Comparison of ENCODE assay signal across 3 cellular contexts in the genomic region with DNA sequence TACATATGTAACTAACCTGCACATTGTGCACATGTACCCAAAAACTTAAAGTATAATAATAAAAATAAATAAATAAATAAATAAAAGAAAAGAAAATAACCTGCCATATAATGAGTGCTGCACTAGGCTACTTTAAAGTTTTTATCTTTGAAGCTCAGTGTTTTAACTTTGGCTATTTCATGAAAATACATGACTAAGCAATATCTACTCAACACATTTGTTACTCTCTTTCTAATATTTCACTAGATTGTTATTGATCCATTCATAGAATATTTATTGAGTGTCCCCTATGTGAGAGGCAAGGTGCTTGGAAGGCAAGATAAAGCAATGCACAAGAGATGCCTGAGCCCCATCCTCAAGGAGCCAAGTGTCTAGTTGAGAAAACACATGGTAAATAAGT.
TF ChIP-seq lines count a peak whose summit lies in the region.

No MANE protein-coding gene starts in this region.

TF ChIP-seq in A549, 52 proteins besides CTCF, POLR2A, EP300 and RAD21:
- TF ChIP-seq EHF (CRISPR knock-in tag; IDR thresholded peaks at IDR 0.05) (no peak), NFE2L2 (conservative IDR thresholded peaks at IDR 0.05; ENCODE audit: low read length) (no peak), KDM5A (IDR thresholded peaks at IDR 0.05) (no peak), ZC3H11A (IDR thresholded peaks at IDR 0.05) (no peak), MAFK (IDR thresholded peaks at IDR 0.05; ENCODE audit: partially characterized antibody) (peak; percentile 61), ZFP36 (IDR thresholded peaks at IDR 0.05; ENCODE audit: borderline replicate concordance, partially characterized antibody) (no peak), FOSL2 (IDR thresholded peaks at IDR 0.05) (no peak), FOSL2 (CRISPR knock-in tag; IDR thresholded peaks at IDR 0.05) (no peak)
- TF ChIP-seq, protein P1, sequence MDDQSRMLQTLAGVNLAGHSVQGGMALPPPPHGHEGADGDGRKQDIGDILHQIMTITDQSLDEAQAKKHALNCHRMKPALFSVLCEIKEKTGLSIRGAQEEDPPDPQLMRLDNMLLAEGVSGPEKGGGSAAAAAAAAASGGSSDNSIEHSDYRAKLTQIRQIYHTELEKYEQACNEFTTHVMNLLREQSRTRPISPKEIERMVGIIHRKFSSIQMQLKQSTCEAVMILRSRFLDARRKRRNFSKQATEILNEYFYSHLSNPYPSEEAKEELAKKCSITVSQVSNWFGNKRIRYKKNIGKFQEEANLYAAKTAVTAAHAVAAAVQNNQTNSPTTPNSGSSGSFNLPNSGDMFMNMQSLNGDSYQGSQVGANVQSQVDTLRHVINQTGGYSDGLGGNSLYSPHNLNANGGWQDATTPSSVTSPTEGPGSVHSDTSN (IDR thresholded peaks at IDR 0.05) = no peak

TF ChIP-seq in IMR-90, 13 proteins besides CTCF, POLR2A, EP300 and RAD21:
- TF ChIP-seq NFE2L2 (IDR thresholded peaks at IDR 0.05; ENCODE audit: low read depth, low read length) (no peak; the same call in 1 of the 2 replicates), MAFK (IDR thresholded peaks at IDR 0.05; ENCODE audit: low read depth, low read length) (peak; percentile 43; the same call in 1 of the 2 replicates), CEBPB (IDR thresholded peaks at IDR 0.05; ENCODE audit: low read depth, low read length) (no peak), RFX5 (IDR thresholded peaks at IDR 0.05; ENCODE audit: low read depth, low read length) (no peak)
TF ChIP-seq in IMR-90: peak in this region for 1.

TF ChIP-seq in K562, 482 proteins besides CTCF, POLR2A, EP300 and RAD21:
- TF ChIP-seq BRCA1 (IDR thresholded peaks at IDR 0.05) = no peak
- TF ChIP-seq BRCA1 (CRISPR knock-in tag; IDR thresholded peaks at IDR 0.05) = no peak
- TF ChIP-seq PURB (CRISPR knock-in tag; IDR thresholded peaks at IDR 0.05; ENCODE audit: low read depth) = no peak
- TF ChIP-seq, protein P2, sequence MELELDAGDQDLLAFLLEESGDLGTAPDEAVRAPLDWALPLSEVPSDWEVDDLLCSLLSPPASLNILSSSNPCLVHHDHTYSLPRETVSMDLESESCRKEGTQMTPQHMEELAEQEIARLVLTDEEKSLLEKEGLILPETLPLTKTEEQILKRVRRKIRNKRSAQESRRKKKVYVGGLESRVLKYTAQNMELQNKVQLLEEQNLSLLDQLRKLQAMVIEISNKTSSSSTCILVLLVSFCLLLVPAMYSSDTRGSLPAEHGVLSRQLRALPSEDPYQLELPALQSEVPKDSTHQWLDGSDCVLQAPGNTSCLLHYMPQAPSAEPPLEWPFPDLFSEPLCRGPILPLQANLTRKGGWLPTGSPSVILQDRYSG (tag; conservative IDR thresholded peaks at IDR 0.05; ENCODE audit: low read depth) = no peak
- no peak for TF ChIP-seq ZNF24 (IDR thresholded peaks at IDR 0.05)
- no peak for TF ChIP-seq NFXL1 (CRISPR knock-in tag; IDR thresholded peaks at IDR 0.05)
- TF ChIP-seq, protein P3, sequence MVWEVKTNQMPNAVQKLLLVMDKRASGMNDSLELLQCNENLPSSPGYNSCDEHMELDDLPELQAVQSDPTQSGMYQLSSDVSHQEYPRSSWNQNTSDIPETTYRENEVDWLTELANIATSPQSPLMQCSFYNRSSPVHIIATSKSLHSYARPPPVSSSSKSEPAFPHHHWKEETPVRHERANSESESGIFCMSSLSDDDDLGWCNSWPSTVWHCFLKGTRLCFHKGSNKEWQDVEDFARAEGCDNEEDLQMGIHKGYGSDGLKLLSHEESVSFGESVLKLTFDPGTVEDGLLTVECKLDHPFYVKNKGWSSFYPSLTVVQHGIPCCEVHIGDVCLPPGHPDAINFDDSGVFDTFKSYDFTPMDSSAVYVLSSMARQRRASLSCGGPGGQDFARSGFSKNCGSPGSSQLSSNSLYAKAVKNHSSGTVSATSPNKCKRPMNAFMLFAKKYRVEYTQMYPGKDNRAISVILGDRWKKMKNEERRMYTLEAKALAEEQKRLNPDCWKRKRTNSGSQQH (CRISPR knock-in tag; IDR thresholded peaks at IDR 0.05) = no peak
- no peak for TF ChIP-seq KLF13 (tag; IDR thresholded peaks at IDR 0.05; ENCODE audit: borderline replicate concordance, low read depth)
- TF ChIP-seq CAMTA2 (CRISPR knock-in tag; conservative IDR thresholded peaks at IDR 0.05) = no peak
- TF ChIP-seq, protein P4, sequence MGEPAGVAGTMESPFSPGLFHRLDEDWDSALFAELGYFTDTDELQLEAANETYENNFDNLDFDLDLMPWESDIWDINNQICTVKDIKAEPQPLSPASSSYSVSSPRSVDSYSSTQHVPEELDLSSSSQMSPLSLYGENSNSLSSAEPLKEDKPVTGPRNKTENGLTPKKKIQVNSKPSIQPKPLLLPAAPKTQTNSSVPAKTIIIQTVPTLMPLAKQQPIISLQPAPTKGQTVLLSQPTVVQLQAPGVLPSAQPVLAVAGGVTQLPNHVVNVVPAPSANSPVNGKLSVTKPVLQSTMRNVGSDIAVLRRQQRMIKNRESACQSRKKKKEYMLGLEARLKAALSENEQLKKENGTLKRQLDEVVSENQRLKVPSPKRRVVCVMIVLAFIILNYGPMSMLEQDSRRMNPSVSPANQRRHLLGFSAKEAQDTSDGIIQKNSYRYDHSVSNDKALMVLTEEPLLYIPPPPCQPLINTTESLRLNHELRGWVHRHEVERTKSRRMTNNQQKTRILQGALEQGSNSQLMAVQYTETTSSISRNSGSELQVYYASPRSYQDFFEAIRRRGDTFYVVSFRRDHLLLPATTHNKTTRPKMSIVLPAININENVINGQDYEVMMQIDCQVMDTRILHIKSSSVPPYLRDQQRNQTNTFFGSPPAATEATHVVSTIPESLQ (CRISPR knock-in tag; IDR thresholded peaks at IDR 0.05) = no peak
- TF ChIP-seq MAFG (tag; conservative IDR thresholded peaks at IDR 0.05) = peak; percentile 49; the same call in 1 of the 2 replicates
- no peak for TF ChIP-seq POLR3A (IDR thresholded peaks at IDR 0.05; ENCODE audit: borderline replicate concordance, extremely low read depth, insufficient read depth, insufficient read length)
- no peak for TF ChIP-seq ARHGAP35 (IDR thresholded peaks at IDR 0.05; ENCODE audit: partially characterized antibody)
- TF ChIP-seq TGIF2 (CRISPR knock-in tag; IDR thresholded peaks at IDR 0.05) = no peak
- TF ChIP-seq ZBTB17 (CRISPR knock-in tag; IDR thresholded peaks at IDR 0.05) = no peak
- TF ChIP-seq ZNF316 (IDR thresholded peaks at IDR 0.05) = peak; percentile 57; the same call in 1 of the 2 replicates
- TF ChIP-seq, protein P5, sequence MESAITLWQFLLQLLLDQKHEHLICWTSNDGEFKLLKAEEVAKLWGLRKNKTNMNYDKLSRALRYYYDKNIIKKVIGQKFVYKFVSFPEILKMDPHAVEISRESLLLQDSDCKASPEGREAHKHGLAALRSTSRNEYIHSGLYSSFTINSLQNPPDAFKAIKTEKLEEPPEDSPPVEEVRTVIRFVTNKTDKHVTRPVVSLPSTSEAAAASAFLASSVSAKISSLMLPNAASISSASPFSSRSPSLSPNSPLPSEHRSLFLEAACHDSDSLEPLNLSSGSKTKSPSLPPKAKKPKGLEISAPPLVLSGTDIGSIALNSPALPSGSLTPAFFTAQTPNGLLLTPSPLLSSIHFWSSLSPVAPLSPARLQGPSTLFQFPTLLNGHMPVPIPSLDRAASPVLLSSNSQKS (CRISPR knock-in tag; IDR thresholded peaks at IDR 0.05) = no peak
- no peak for TF ChIP-seq BHLHE40 (IDR thresholded peaks at IDR 0.05; ENCODE audit: low read length)
- TF ChIP-seq PTBP1 (IDR thresholded peaks at IDR 0.05; ENCODE audit: low read depth, low read length) = no peak
- no peak for TF ChIP-seq ESRRB (CRISPR knock-in tag; IDR thresholded peaks at IDR 0.05; ENCODE audit: borderline replicate concordance)
- TF ChIP-seq, protein P6, sequence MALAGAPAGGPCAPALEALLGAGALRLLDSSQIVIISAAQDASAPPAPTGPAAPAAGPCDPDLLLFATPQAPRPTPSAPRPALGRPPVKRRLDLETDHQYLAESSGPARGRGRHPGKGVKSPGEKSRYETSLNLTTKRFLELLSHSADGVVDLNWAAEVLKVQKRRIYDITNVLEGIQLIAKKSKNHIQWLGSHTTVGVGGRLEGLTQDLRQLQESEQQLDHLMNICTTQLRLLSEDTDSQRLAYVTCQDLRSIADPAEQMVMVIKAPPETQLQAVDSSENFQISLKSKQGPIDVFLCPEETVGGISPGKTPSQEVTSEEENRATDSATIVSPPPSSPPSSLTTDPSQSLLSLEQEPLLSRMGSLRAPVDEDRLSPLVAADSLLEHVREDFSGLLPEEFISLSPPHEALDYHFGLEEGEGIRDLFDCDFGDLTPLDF (CRISPR knock-in tag; IDR thresholded peaks at IDR 0.05) = no peak
- peak; percentile 32; the same call in 1 of the 2 replicates for TF ChIP-seq C11orf30 (IDR thresholded peaks at IDR 0.05; ENCODE audit: low read depth)
- TF ChIP-seq, protein P7, sequence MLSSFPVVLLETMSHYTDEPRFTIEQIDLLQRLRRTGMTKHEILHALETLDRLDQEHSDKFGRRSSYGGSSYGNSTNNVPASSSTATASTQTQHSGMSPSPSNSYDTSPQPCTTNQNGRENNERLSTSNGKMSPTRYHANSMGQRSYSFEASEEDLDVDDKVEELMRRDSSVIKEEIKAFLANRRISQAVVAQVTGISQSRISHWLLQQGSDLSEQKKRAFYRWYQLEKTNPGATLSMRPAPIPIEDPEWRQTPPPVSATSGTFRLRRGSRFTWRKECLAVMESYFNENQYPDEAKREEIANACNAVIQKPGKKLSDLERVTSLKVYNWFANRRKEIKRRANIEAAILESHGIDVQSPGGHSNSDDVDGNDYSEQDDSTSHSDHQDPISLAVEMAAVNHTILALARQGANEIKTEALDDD (IDR thresholded peaks at IDR 0.05) = no peak
- TF ChIP-seq MAFF (IDR thresholded peaks at IDR 0.05; ENCODE audit: low read length) = 0 out of 2 replicates have a peak, but pooled peaks have one; percentile 12
